ENCODE assay signal across 8 cellular contexts in genomic region chr14:77086017-77086727, GRCh38. TPM values are rescaled to one million over a fixed set of nuclear protein-coding genes. Genes with fewer than 3 reads are reported as not detected.
DNase-seq lines count a peak whose midpoint lies in the region; ATAC-seq, FAIRE-seq and TF ChIP-seq lines count a peak whose summit lies in the region.

No MANE protein-coding gene starts in this region.

- H3K79me2 ChIP-seq in keratinocyte (ENCODE audit: control insufficient read depth, insufficient read depth, low read length) = no peaks in the 10 kb centered on the region

- H3K9me1 ChIP-seq in keratinocyte (ENCODE audit: control insufficient read depth, extremely low read depth, insufficient read depth, low read length) = no peaks in the 10 kb centered on the region

- FAIRE-seq in keratinocyte (lab: Jason Lieb, UNC) = peak; percentile 49

- H3K4me3 ChIP-seq in keratinocyte (ENCODE audit: control insufficient read depth in 2 of 3, extremely low read depth in 1 of 3, insufficient read depth in 2 of 3, low read depth in 1 of 3, low read length in 3 of 3) = no peak overlapping the region

- H2AFZ ChIP-seq in keratinocyte (ENCODE audit: control insufficient read depth, low read length) = no peak overlapping the region

- H3K36me3 ChIP-seq in keratinocyte (ENCODE audit: control insufficient read depth in 2 of 2, extremely low read depth in 1 of 2, insufficient read depth in 2 of 2, low read length in 2 of 2) = no peaks in the 10 kb centered on the region

- H3K4me1 ChIP-seq in keratinocyte (ENCODE audit: control insufficient read depth, extremely low read depth, insufficient read depth, low read length) = peaks cover 18% of the 10 kb centered on the region

- H3K27me3 ChIP-seq in keratinocyte (ENCODE audit: control insufficient read depth, extremely low read depth, insufficient read depth, low read length) = no peaks in the 10 kb centered on the region

- no peak overlapping the region for H3K9ac ChIP-seq in keratinocyte (ENCODE audit: control insufficient read depth, extremely low read depth, insufficient read depth, low read length)

- H3K4me2 ChIP-seq in keratinocyte (ENCODE audit: control insufficient read depth, extremely low read depth, insufficient read depth, low read depth, low read length) = no peak overlapping the region

- TF ChIP-seq CTCF in keratinocyte (optimal IDR thresholded peaks at IDR 0.05 in 1 of 3, IDR thresholded peaks at IDR 0.05 in 1 of 3, conservative IDR thresholded peaks at IDR 0.05 in 1 of 3; ENCODE audit: extremely low read depth in 1 of 3, insufficient read depth in 2 of 3, low read length in 3 of 3) = no peak

- DNase-seq in EH (ENCODE audit: low read depth) (peak; percentile 62), NCI-H82 treated with DMSO at 0.1 percent for 48 hours (lab: John Stamatoyannopoulos, UW; ENCODE audit: unreplicated experiment) (peak; percentile 17), keratinocyte (ENCODE audit: low read depth, low spot score) (no peak), nucleus accumbens (lab: John Stamatoyannopoulos, UW) (no peak)
- DNase-seq in stimulated activated CD8-positive, alpha-beta memory T cell treated with anti-CD3 and anti-CD28 coated beads, Interleukin-4, amount 100 ng/mL, for 48 hours = no peak
- DNase-seq in stimulated activated CD4-positive, alpha-beta T cell treated with anti-CD3 and anti-CD28 coated beads, Interleukin-2, amount 100 ng/mL, for 48 hours = no peak

- ATAC-seq in GM19468 (IDR thresholded peaks at IDR 0.05; ENCODE audit: extremely low read depth, unreplicated experiment) = peak; percentile 53
- ATAC-seq in GM21717 (IDR thresholded peaks at IDR 0.05; ENCODE audit: unreplicated experiment) = no peak

- no peak overlapping the region for H3K27ac ChIP-seq in keratinocyte (ENCODE audit: control insufficient read depth, insufficient read depth, low read length)

- no peaks in the 10 kb centered on the region for H4K20me1 ChIP-seq in keratinocyte (ENCODE audit: control insufficient read depth, extremely low read depth, insufficient read depth, low read length)

- dilution Hi-C loops in keratinocyte (cut with MboI; ENCODE audit: extremely low pct_ligation_motif_present, low sequenced_read_pairs) = no loop called here

- no peaks in the 10 kb centered on the region for H3K9me3 ChIP-seq in keratinocyte (ENCODE audit: control insufficient read depth, low read depth, low read length)

RNA-seq across cellular contexts. Expression of gene CIPC, which starts 11.9 kb away (rescaled TPM):
- 10.3 to 15.1 TPM (median 13.2 TPM) in 3 replicates for polyA plus RNA-seq in keratinocyte
- 6.4 TPM for polyA plus RNA-seq in keratinocyte (2011; ENCODE audit: low read depth)
- polyA plus RNA-seq in keratinocyte (2011; cell fraction: cytosol; rRNA removed) = 9.1 and 12.9 TPM in 2 replicates
- polyA plus RNA-seq in keratinocyte (2011; cell fraction: nucleus; rRNA removed) = 14.4 and 15.2 TPM in 2 replicates
- 7.1 and 7.2 TPM in 2 replicates for polyA plus RNA-seq in keratinocyte (2012; ENCODE audit: low replicate concordance)
- 7.9 to 20.8 TPM (median 18.4 TPM) in 3 replicates for polyA minus RNA-seq in keratinocyte
- polyA minus RNA-seq in keratinocyte (2011; cell fraction: cytosol; rRNA and poly(A)+ RNA removed) = 13.0 TPM
- 10.0 and 13.1 TPM in 2 replicates for polyA minus RNA-seq in keratinocyte (2011; cell fraction: nucleus; rRNA and poly(A)+ RNA removed)

RNA-seq across cellular contexts. Expression of gene ZDHHC22, which starts 55.4 kb away (rescaled TPM):
- not detected in 3 replicates for polyA plus RNA-seq in keratinocyte
- not detected for polyA plus RNA-seq in keratinocyte (2011; ENCODE audit: low read depth)
- polyA plus RNA-seq in keratinocyte (2011; cell fraction: cytosol; rRNA removed) = not detected in 2 replicates
- polyA plus RNA-seq in keratinocyte (2011; cell fraction: nucleus; rRNA removed) = not detected in 2 replicates
- not detected in 2 replicates for polyA plus RNA-seq in keratinocyte (2012; ENCODE audit: low replicate concordance)
- polyA minus RNA-seq in keratinocyte = not detected in 3 replicates
- not detected for polyA minus RNA-seq in keratinocyte (2011; cell fraction: cytosol; rRNA and poly(A)+ RNA removed)
- polyA minus RNA-seq in keratinocyte (2011; cell fraction: nucleus; rRNA and poly(A)+ RNA removed) = not detected in 2 replicates

RNA-seq across cellular contexts. Expression of gene IRF2BPL, which starts 57.7 kb away (rescaled TPM):
- polyA plus RNA-seq in keratinocyte = 4.2 to 6.8 TPM (median 5.6 TPM) in 3 replicates
- 4.0 TPM for polyA plus RNA-seq in keratinocyte (2011; ENCODE audit: low read depth)
- polyA plus RNA-seq in keratinocyte (2011; cell fraction: cytosol; rRNA removed) = 3.3 and 6.7 TPM in 2 replicates
- 7.0 and 9.5 TPM in 2 replicates for polyA plus RNA-seq in keratinocyte (2011; cell fraction: nucleus; rRNA removed)
- 9.0 and 15.9 TPM in 2 replicates for polyA plus RNA-seq in keratinocyte (2012; ENCODE audit: low replicate concordance)
- 3.6 to 8.6 TPM (median 4.1 TPM) in 3 replicates for polyA minus RNA-seq in keratinocyte
- 20.3 TPM for polyA minus RNA-seq in keratinocyte (2011; cell fraction: cytosol; rRNA and poly(A)+ RNA removed)
- polyA minus RNA-seq in keratinocyte (2011; cell fraction: nucleus; rRNA and poly(A)+ RNA removed) = 11.1 and 12.7 TPM in 2 replicates

Comparison
In these comparisons a context has a peak if more than half of its experiments do, and no peak if none do; other contexts are left out.
1. DNase-seq: peak in EH (single experiment) and NCI-H82 treated with DMSO at 0.1 percent for 48 hours (single experiment); none in keratinocyte (single experiment), nucleus accumbens (0 of 56), stimulated activated CD8-positive, alpha-beta memory T cell treated with anti-CD3 and anti-CD28 coated beads, Interleukin-4, amount 100 ng/mL, for 48 hours (single experiment) and stimulated activated CD4-positive, alpha-beta T cell treated with anti-CD3 and anti-CD28 coated beads, Interleukin-2, amount 100 ng/mL, for 48 hours (0 of 2).